1 cellular context compared by ENCODE assay signal in genomic region chr2:237195396-237196119, GRCh38.
TF ChIP-seq lines count a peak whose summit lies in the region.

No MANE protein-coding gene starts in this region.

TF ChIP-seq in IMR-90, 13 proteins besides CTCF, POLR2A, EP300 and RAD21:
- no peak for TF ChIP-seq CHD1 (IDR thresholded peaks at IDR 0.05; ENCODE audit: low read depth, low read length)
TF ChIP-seq in IMR-90: peak in this region for 0.
